Comparison of ENCODE assay signal across 23 cellular contexts in the genomic region with DNA sequence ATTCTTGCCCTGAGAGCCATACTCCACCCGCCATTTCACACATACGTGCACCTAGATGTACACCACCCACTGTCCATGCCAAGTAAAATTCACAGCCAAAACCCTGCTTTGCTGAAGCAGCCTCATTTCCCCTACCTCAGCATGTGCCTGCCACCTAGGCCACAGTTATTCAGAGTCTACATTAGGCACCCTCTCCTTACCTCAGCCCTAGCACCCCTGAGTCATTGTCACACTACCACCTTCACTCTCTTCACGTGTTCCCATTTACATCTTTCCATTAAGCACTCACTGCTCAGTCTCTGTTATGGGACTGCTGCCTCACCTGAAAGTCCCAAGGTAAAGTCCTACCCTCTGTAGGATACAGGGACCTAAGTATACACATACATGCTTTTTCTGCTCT.
DNase-seq lines count a peak whose midpoint lies in the region; ATAC-seq and TF ChIP-seq lines count a peak whose summit lies in the region.
"Had no signal": no experiment of that assay in that cellular context is flagged by ENCODE, and none has a peak within 500 bp of the region (broad histone marks: within the 10 kb centered on the region; RNA-seq: fewer than 3 reads in every experiment).

No MANE protein-coding gene starts in this region.

- H3K4me2 ChIP-seq in GM23248 (ENCODE audit: unreplicated experiment) (no peak overlapping the region), neural progenitor cell (no peak overlapping the region)

- peak overlapping the region; percentile 7 for H3K27ac Mint-ChIP-seq in activated CD4-positive, alpha-beta memory T cell treated with anti-CD3 and anti-CD28 coated beads for 36 hours
- H3K27ac Mint-ChIP-seq in activated CD4-positive, alpha-beta memory T cell treated with anti-CD3 and anti-CD28 coated beads, Interleukin-2, amount 10 ng/mL, durations not matched to agents 7 days and 5 days, result no peak overlapping the region
- peak overlapping the region; percentile 57 for H3K27ac Mint-ChIP-seq in activated naive CD8-positive, alpha-beta T cell treated with anti-CD3 and anti-CD28 coated beads, Interleukin-2, amount 10 ng/mL, durations not matched to agents 7 days and 5 days
- peak overlapping the region; percentile 38 for H3K27ac Mint-ChIP-seq in neural progenitor cell
- H3K27ac Mint-ChIP-seq: mesothelial cell of epicardium had no signal

- H3K9ac ChIP-seq in GM23248 (no peak overlapping the region), neural progenitor cell (no peak overlapping the region)

- peaks cover 15% of the 10 kb centered on the region for H3K4me1 Mint-ChIP-seq in activated CD4-positive, alpha-beta memory T cell treated with anti-CD3 and anti-CD28 coated beads for 36 hours (ENCODE audit: low read depth)
- peaks cover 21% of the 10 kb centered on the region for H3K4me1 Mint-ChIP-seq in activated CD4-positive, alpha-beta memory T cell treated with anti-CD3 and anti-CD28 coated beads, Interleukin-2, amount 10 ng/mL, durations not matched to agents 7 days and 5 days
- peaks cover 14% of the 10 kb centered on the region for H3K4me1 Mint-ChIP-seq in activated naive CD8-positive, alpha-beta T cell treated with anti-CD3 and anti-CD28 coated beads, Interleukin-2, amount 10 ng/mL, durations not matched to agents 7 days and 5 days
- no peaks in the 10 kb centered on the region for H3K4me1 Mint-ChIP-seq in neural progenitor cell
- H3K4me1 Mint-ChIP-seq: mesothelial cell of epicardium had no signal

- H3K4me1 ChIP-seq in GM23248 (ENCODE audit: insufficient read depth), result peaks cover 11% of the 10 kb centered on the region
- no peaks in the 10 kb centered on the region for H3K4me1 ChIP-seq in neural progenitor cell
- H3K4me1 ChIP-seq: body of pancreas, colonic mucosa, foreskin keratinocyte, upper lobe of left lung had no signal

- H3K27ac ChIP-seq in GM23248, result 0 out of 2 replicates have a peak overlapping the region, but pooled peaks have one; percentile 52
- no peak overlapping the region for H3K27ac ChIP-seq in neural progenitor cell
- H3K27ac ChIP-seq in substantia nigra (ENCODE audit: low read depth, low read length, poor library complexity, severe bottlenecking), result no peak overlapping the region
- H3K27ac ChIP-seq: body of pancreas, colonic mucosa, epithelial cell of prostate, foreskin keratinocyte, neutrophil, SK-N-MC, upper lobe of left lung had no signal

- H3K36me3 Mint-ChIP-seq in activated CD4-positive, alpha-beta memory T cell treated with anti-CD3 and anti-CD28 coated beads for 36 hours, result peaks cover 54% of the 10 kb centered on the region
- peaks cover 72% of the 10 kb centered on the region for H3K36me3 Mint-ChIP-seq in activated CD4-positive, alpha-beta memory T cell treated with anti-CD3 and anti-CD28 coated beads, Interleukin-2, amount 10 ng/mL, durations not matched to agents 7 days and 5 days (ENCODE audit: low read depth)
- peaks cover 36% of the 10 kb centered on the region for H3K36me3 Mint-ChIP-seq in activated naive CD8-positive, alpha-beta T cell treated with anti-CD3 and anti-CD28 coated beads, Interleukin-2, amount 10 ng/mL, durations not matched to agents 7 days and 5 days
- H3K36me3 Mint-ChIP-seq in neural progenitor cell, result peaks cover 44% of the 10 kb centered on the region

- TF ChIP-seq CTCF in neural progenitor cell (IDR thresholded peaks at IDR 0.05), result no peak

- peaks cover 98% of the 10 kb centered on the region for H3K79me2 ChIP-seq in GM23248 (ENCODE audit: insufficient read depth)
- peaks cover 15% of the 10 kb centered on the region for H3K79me2 ChIP-seq in neural progenitor cell (ENCODE audit: low read depth)

- H3F3A ChIP-seq in GM23248 (ENCODE audit: insufficient read depth) (peaks cover 31% of the 10 kb centered on the region; the same call in 1 of the 2 replicates), neural progenitor cell (ENCODE audit: low read depth) (peaks cover 6% of the 10 kb centered on the region)

- intact Hi-C loops in activated CD4-positive, alpha-beta memory T cell treated with anti-CD3 and anti-CD28 coated beads for 36 hours (cut with micrococcal nuclease), result loop anchor here (5.0 kb wide), 1 partner anchor 35 kb away; no protein-coding TSS in a partner anchor

- no peaks in the 10 kb centered on the region for H3K9me3 ChIP-seq in GM23248 (ENCODE audit: low read depth)
- no peaks in the 10 kb centered on the region for H3K9me3 ChIP-seq in neural progenitor cell (ENCODE audit: low read depth)
- H3K9me3 ChIP-seq: body of pancreas, colonic mucosa, MG63, neutrophil, upper lobe of left lung had no signal

- DNase-seq in activated CD4-positive, alpha-beta memory T cell treated with anti-CD3 and anti-CD28 coated beads for 36 hours, result no peak
- DNase-seq in activated CD4-positive, alpha-beta memory T cell treated with anti-CD3 and anti-CD28 coated beads, Interleukin-2, amount 10 ng/mL, durations not matched to agents 7 days and 5 days, result no peak
- DNase-seq in GM23248 (no peak), neural progenitor cell (ENCODE audit: low spot score) (no peak), NCI-H2029 treated with DMSO at 0.1 percent for 48 hours (lab: John Stamatoyannopoulos, UW) (no peak), substantia nigra (lab: John Stamatoyannopoulos, UW) (no peak)
- no peak for DNase-seq in activated naive CD8-positive, alpha-beta T cell treated with anti-CD3 and anti-CD28 coated beads, Interleukin-2, amount 10 ng/mL, durations not matched to agents 7 days and 5 days
- DNase-seq: activated gamma-delta T cell; body of pancreas; C1 segment of cervical spinal cord; colonic mucosa; DMS53; foreskin keratinocyte; MG63; NCI-H187 treated with DMSO at 0.1 percent for 48 hours; NCI-H446; stimulated activated naive B cell treated with anti-CD40 and anti-IgM and Interleukin-4, amounts not matched to agents 10 μg/mL and 1 μg/mL and 100 μg/mL, for 72 hours; upper lobe of left lung had no signal

- no peaks in the 10 kb centered on the region for H3K27me3 Mint-ChIP-seq in activated CD4-positive, alpha-beta memory T cell treated with anti-CD3 and anti-CD28 coated beads for 36 hours
- no peaks in the 10 kb centered on the region for H3K27me3 Mint-ChIP-seq in activated CD4-positive, alpha-beta memory T cell treated with anti-CD3 and anti-CD28 coated beads, Interleukin-2, amount 10 ng/mL, durations not matched to agents 7 days and 5 days
- no peaks in the 10 kb centered on the region for H3K27me3 Mint-ChIP-seq in activated naive CD8-positive, alpha-beta T cell treated with anti-CD3 and anti-CD28 coated beads, Interleukin-2, amount 10 ng/mL, durations not matched to agents 7 days and 5 days
- no peaks in the 10 kb centered on the region for H3K27me3 Mint-ChIP-seq in neural progenitor cell (ENCODE audit: insufficient read depth, low read depth)
- H3K27me3 Mint-ChIP-seq: stimulated activated naive B cell treated with anti-CD40 and anti-IgM and Interleukin-4, amounts not matched to agents 10 μg/mL and 1 μg/mL and 100 μg/mL, for 72 hours had no signal

- H2AFZ ChIP-seq in GM23248, result no peak overlapping the region
- no peak overlapping the region for H2AFZ ChIP-seq in neural progenitor cell (replicated peaks)

- H3K4me3 ChIP-seq in GM23248 (no peak overlapping the region), neural progenitor cell (no peak overlapping the region)
- H3K4me3 ChIP-seq: body of pancreas, colonic mucosa, MG63, SK-N-MC, upper lobe of left lung had no signal

- H3K36me3 ChIP-seq in GM23248 (ENCODE audit: low read depth) (peaks cover 67% of the 10 kb centered on the region), neural progenitor cell (peaks cover 32% of the 10 kb centered on the region)

- POLR2A ChIA-PET in activated CD4-positive, alpha-beta memory T cell treated with anti-CD3 and anti-CD28 coated beads for 36 hours (lab: Charles Lee), result no interaction called here
- POLR2A ChIA-PET in activated CD4-positive, alpha-beta memory T cell treated with anti-CD3 and anti-CD28 coated beads, Interleukin-2, amount 10 ng/mL, durations not matched to agents 7 days and 5 days (lab: Charles Lee), result no interaction called here
- POLR2A ChIA-PET in activated naive CD8-positive, alpha-beta T cell treated with anti-CD3 and anti-CD28 coated beads, Interleukin-2, amount 10 ng/mL, durations not matched to agents 7 days and 5 days (lab: Charles Lee), result interaction anchor here (0.7 kb wide), 2 partner anchors 70 to 259 kb away, joined by 5 to 6 read pairs; a partner anchor contains a TSS

- no peaks in the 10 kb centered on the region for H3K9me3 Mint-ChIP-seq in activated CD4-positive, alpha-beta memory T cell treated with anti-CD3 and anti-CD28 coated beads for 36 hours
- H3K9me3 Mint-ChIP-seq in activated CD4-positive, alpha-beta memory T cell treated with anti-CD3 and anti-CD28 coated beads, Interleukin-2, amount 10 ng/mL, durations not matched to agents 7 days and 5 days, result no peaks in the 10 kb centered on the region
- H3K9me3 Mint-ChIP-seq in activated naive CD8-positive, alpha-beta T cell treated with anti-CD3 and anti-CD28 coated beads, Interleukin-2, amount 10 ng/mL, durations not matched to agents 7 days and 5 days, result no peaks in the 10 kb centered on the region
- H3K9me3 Mint-ChIP-seq in neural progenitor cell, result no peaks in the 10 kb centered on the region
- H3K9me3 Mint-ChIP-seq: mesothelial cell of epicardium; stimulated activated naive B cell treated with anti-CD40 and anti-IgM and Interleukin-4, amounts not matched to agents 10 μg/mL and 1 μg/mL and 100 μg/mL, for 72 hours had no signal

- CTCF ChIA-PET in activated CD4-positive, alpha-beta memory T cell treated with anti-CD3 and anti-CD28 coated beads for 36 hours (lab: Charles Lee), result no interaction called here
- CTCF ChIA-PET in activated CD4-positive, alpha-beta memory T cell treated with anti-CD3 and anti-CD28 coated beads, Interleukin-2, amount 10 ng/mL, durations not matched to agents 7 days and 5 days (lab: Charles Lee), result interaction anchor here (0.7 kb wide), 1 partner anchor 163 kb away, joined by 5 read pairs; no protein-coding TSS in a partner anchor

- in situ Hi-C loops in GM23248 (cut with MboI), result no loop called here

- no peak for ATAC-seq in activated naive CD8-positive, alpha-beta T cell treated with anti-CD3 and anti-CD28 coated beads, Interleukin-2, amount 10 ng/mL, durations not matched to agents 7 days and 5 days (ENCODE audit: low read depth)
- no peak for ATAC-seq in GM21529 (IDR thresholded peaks at IDR 0.05; ENCODE audit: unreplicated experiment)
- ATAC-seq: body of pancreas; foreskin keratinocyte; stimulated activated naive B cell treated with anti-CD40 and anti-IgM and Interleukin-4, amounts not matched to agents 10 μg/mL and 1 μg/mL and 100 μg/mL, for 72 hours had no signal

- H4K20me1 ChIP-seq in GM23248 (ENCODE audit: insufficient read depth) (no peaks in the 10 kb centered on the region), neural progenitor cell (ENCODE audit: low read depth) (peaks cover 51% of the 10 kb centered on the region)

- no peaks in the 10 kb centered on the region for H3K27me3 ChIP-seq in GM23248 (replicated peaks; ENCODE audit: insufficient read depth)
- H3K27me3 ChIP-seq in neural progenitor cell, result no peaks in the 10 kb centered on the region
- H3K27me3 ChIP-seq: body of pancreas, colonic mucosa, foreskin keratinocyte, MG63, neutrophil, upper lobe of left lung had no signal

- H3K9me2 ChIP-seq in GM23248 (ENCODE audit: insufficient read depth), result no peaks in the 10 kb centered on the region

- no peak overlapping the region for H3K4me3 Mint-ChIP-seq in activated CD4-positive, alpha-beta memory T cell treated with anti-CD3 and anti-CD28 coated beads for 36 hours
- no peak overlapping the region for H3K4me3 Mint-ChIP-seq in activated CD4-positive, alpha-beta memory T cell treated with anti-CD3 and anti-CD28 coated beads, Interleukin-2, amount 10 ng/mL, durations not matched to agents 7 days and 5 days
- no peak overlapping the region for H3K4me3 Mint-ChIP-seq in activated naive CD8-positive, alpha-beta T cell treated with anti-CD3 and anti-CD28 coated beads, Interleukin-2, amount 10 ng/mL, durations not matched to agents 7 days and 5 days
- H3K4me3 Mint-ChIP-seq in neural progenitor cell, result no peak overlapping the region
- H3K4me3 Mint-ChIP-seq: mesothelial cell of epicardium; stimulated activated naive B cell treated with anti-CD40 and anti-IgM and Interleukin-4, amounts not matched to agents 10 μg/mL and 1 μg/mL and 100 μg/mL, for 72 hours had no signal

- WGBS in GM23248 (ENCODE audit: low coverage in 1 of 2, low lambda C conversion rate in 2 of 2, missing lambda C conversion rate in 2 of 2), 2 experiments, result 85 to 93% methylated on average over 3 of the region's 3 CpGs
